In genomic region chr20:36775196-36775595, GRCh38 we compare ENCODE assay signal across 9 cellular contexts. TPM values are rescaled to one million over a fixed set of nuclear protein-coding genes. Genes with fewer than 3 reads are reported as not detected.
DNase-seq lines count a peak whose midpoint lies in the region; FAIRE-seq and TF ChIP-seq lines count a peak whose summit lies in the region.
"Had no signal": no experiment of that assay in that cellular context is flagged by ENCODE, and none has a peak within 500 bp of the region (broad histone marks: within the 10 kb centered on the region; RNA-seq: fewer than 3 reads in every experiment).

No MANE protein-coding gene starts in this region.

- POLR2A ChIA-PET in Caco-2 (lab: Charles Lee) (no interaction called here), H1 (lab: Charles Lee; ENCODE audit: partially characterized antibody) (interaction anchor here (2.6 kb wide), 1 partner anchor 99 kb away, joined by 15 read pairs; no protein-coding TSS in a partner anchor)

- no peak overlapping the region for H2BK5ac ChIP-seq in H1 (ENCODE audit: low read depth, low read length)

- H3K56ac ChIP-seq in H1 (replicated peaks; ENCODE audit: insufficient read length, low read depth, low read length): no peak overlapping the region

- H3K4me1 Mint-ChIP-seq in Caco-2 (ENCODE audit: low read depth, unreplicated experiment): peaks cover 19% of the 10 kb centered on the region

- no peaks in the 10 kb centered on the region for H3K27me3 Mint-ChIP-seq in Caco-2 (ENCODE audit: insufficient read depth, unreplicated experiment)

- H3K36me3 ChIP-seq in Caco-2 (ENCODE audit: control insufficient read depth, insufficient read depth, low read length) (peaks cover 4% of the 10 kb centered on the region), Karpas-422 (ENCODE audit: insufficient read depth, low read length) (0 out of 2 replicates have a peak, but pooled peaks cover 4% of the 10 kb centered on the region), H1 (ENCODE audit: control insufficient read depth in 2 of 4, insufficient read depth in 4 of 4, low read length in 3 of 4) (peaks cover 2 to 10% (median 5%) of the 10 kb centered on the region in 4 experiments; a peak in 5 of 8 replicates), sigmoid colon (no peaks in the 10 kb centered on the region)

- H3K4me2 ChIP-seq in Karpas-422 (ENCODE audit: low read depth, low read length, poor library complexity, severe bottlenecking) (no peak overlapping the region), H1 (ENCODE audit: insufficient read depth in 1 of 2, low read depth in 2 of 2, low read length in 2 of 2) (no peak overlapping the region)

- no peak overlapping the region for H3K23ac ChIP-seq in H1 (ENCODE audit: insufficient read length)

- CTCF ChIA-PET in Caco-2 (lab: Charles Lee) (interaction anchor here (0.6 to 2.0 kb wide), 3 partner anchors 17 to 228 kb away, joined by 3 to 18 read pairs (median 6); no protein-coding TSS in a partner anchor), H1 (lab: Charles Lee; ENCODE audit: partially characterized antibody) (interaction anchor here (0.8 to 2.8 kb wide), 15 partner anchors 10 to 233 kb away, joined by 3 to 22 read pairs (median 3); no protein-coding TSS in a partner anchor)

- H3K27ac ChIP-seq in Karpas-422 (ENCODE audit: low read length) (peak overlapping the region; percentile 2; the same call in 1 of the 2 replicates), H1 (ENCODE audit: low read depth, low read length) (no peak overlapping the region), sigmoid colon (peak overlapping the region; percentile 27 to 97 (median 94))

- TF ChIP-seq EP300 in H1 (IDR thresholded peaks at IDR 0.05; ENCODE audit: borderline replicate concordance in 1 of 2, low read depth in 2 of 2, low read length in 2 of 2): no peak
- no peak for TF ChIP-seq EP300 in sigmoid colon (IDR thresholded peaks at IDR 0.05)

- TF ChIP-seq POLR2A in H1 (IDR thresholded peaks at IDR 0.05; ENCODE audit: control extremely low read depth in 1 of 2, low read depth in 2 of 2, low read length in 2 of 2) (no peak), sigmoid colon (IDR thresholded peaks at IDR 0.05) (no peak)

- H3K9me3 Mint-ChIP-seq in Caco-2 (ENCODE audit: unreplicated experiment): no peaks in the 10 kb centered on the region

- BruUV-seq in Caco-2 (replicated peaks; lab: Mats Ljungman, UMichigan): no TSS peak

- peaks cover 18% of the 10 kb centered on the region for H3K36me3 Mint-ChIP-seq in Caco-2 (ENCODE audit: insufficient read depth, unreplicated experiment)

- H3K18ac ChIP-seq in H1 (ENCODE audit: extremely low read depth, low read length): no peak overlapping the region

- H3K9ac ChIP-seq in Karpas-422 (ENCODE audit: low read length) (no peak overlapping the region), H1 (replicated peaks in 1 of 4; ENCODE audit: extremely low read depth in 1 of 4, low read depth in 3 of 4, low read length in 3 of 4) (no peak overlapping the region)

- DNase-seq in Caco-2: no peak
- no peak for DNase-seq in Karpas-422
- no peak for DNase-seq in H1 (ENCODE audit: low read depth in 1 of 2, low spot score in 2 of 2)
- no peak for DNase-seq in sigmoid colon
- DNase-seq in NCI-H2029 (lab: John Stamatoyannopoulos, UW): no peak
- DNase-seq in COR-L47 (lab: John Stamatoyannopoulos, UW): no peak
- no peak for DNase-seq in NCI-H1092 (lab: John Stamatoyannopoulos, UW)
- DNase-seq: hypothalamus, SIG-M5 had no signal

- no peak overlapping the region for H2BK15ac ChIP-seq in H1 (ENCODE audit: low read length)

- H3K9me3 ChIP-seq in Caco-2 (no peaks in the 10 kb centered on the region), Karpas-422 (ENCODE audit: low read length) (no peaks in the 10 kb centered on the region), H1 (ENCODE audit: insufficient read depth in 2 of 2, low read depth in 1 of 2, low read length in 1 of 2) (no peaks in the 10 kb centered on the region; a peak in 1 of 4 replicates), sigmoid colon (no peaks in the 10 kb centered on the region)

- H3K14ac ChIP-seq in H1 (ENCODE audit: insufficient read length): no peak overlapping the region

- H3K27ac Mint-ChIP-seq in Caco-2 (ENCODE audit: unreplicated experiment): no peak overlapping the region

- H3K23me2 ChIP-seq in H1 (ENCODE audit: low read depth, low read length): peaks cover 8% of the 10 kb centered on the region

- peak overlapping the region; percentile 6; the same call in 1 of the 2 replicates for H4K8ac ChIP-seq in H1 (ENCODE audit: extremely low read depth, insufficient read depth, low read length)

- H4K20me1 ChIP-seq in Karpas-422 (ENCODE audit: insufficient read depth, low read depth, low read length): no peaks in the 10 kb centered on the region; the same call in 1 of the 2 replicates
- H4K20me1 ChIP-seq in H1 (replicated peaks in 1 of 2; ENCODE audit: control insufficient read depth in 1 of 2, insufficient read depth in 2 of 2, low read length in 2 of 2): no peaks in the 10 kb centered on the region

- no peak overlapping the region for H4K5ac ChIP-seq in H1 (ENCODE audit: insufficient read length, low read depth, low read length)

- H3K4me1 ChIP-seq in Caco-2 (peaks cover 10% of the 10 kb centered on the region), Karpas-422 (ENCODE audit: low read length) (peaks cover 69% of the 10 kb centered on the region), H1 (replicated peaks in 1 of 4; ENCODE audit: control insufficient read depth in 3 of 4, insufficient read depth in 4 of 4, low read length in 3 of 4) (peaks cover 0 to 7% (median 1%) of the 10 kb centered on the region in 4 experiments; a peak in 3 of 7 replicates), sigmoid colon (peaks cover 0 to 34% (median 26%) of the 10 kb centered on the region in 4 donors)

- H4K91ac ChIP-seq in H1 (replicated peaks; ENCODE audit: insufficient read length, low read length): no peak overlapping the region

- H2BK120ac ChIP-seq in H1 (replicated peaks; ENCODE audit: low read depth, low read length): no peak overlapping the region

- H2BK20ac ChIP-seq in H1 (ENCODE audit: low read length): no peak overlapping the region

- H2BK12ac ChIP-seq in H1 (ENCODE audit: low read depth, low read length): no peak overlapping the region

- H3K27me3 ChIP-seq in Caco-2 (replicated peaks; ENCODE audit: control insufficient read depth, insufficient read depth, low read length): no peaks in the 10 kb centered on the region
- no peaks in the 10 kb centered on the region for H3K27me3 ChIP-seq in Karpas-422 (ENCODE audit: low read length)
- no peaks in the 10 kb centered on the region for H3K27me3 ChIP-seq in H1 (replicated peaks in 1 of 4; ENCODE audit: control insufficient read depth in 3 of 4, extremely low read depth in 1 of 4, insufficient read depth in 3 of 4, low read length in 3 of 4)
- H3K27me3 ChIP-seq in sigmoid colon: no peaks in the 10 kb centered on the region

- H3K4me3 ChIP-seq in Caco-2 (ENCODE audit: low read depth, low read length) (no peak overlapping the region), Karpas-422 (ENCODE audit: low read length) (no peak overlapping the region), H1 (ENCODE audit: extremely low read depth in 1 of 4, insufficient read depth in 2 of 4, low read depth in 3 of 4, low read length in 4 of 4) (no peak overlapping the region), sigmoid colon (no peak overlapping the region)

- H3K4me3 Mint-ChIP-seq in Caco-2 (ENCODE audit: unreplicated experiment): peak overlapping the region; percentile 80

- no peaks in the 10 kb centered on the region for H3K9me2 ChIP-seq in Karpas-422 (replicated peaks; ENCODE audit: insufficient read depth, low read length)

- intact Hi-C loops in Caco-2 (cut with micrococcal nuclease; ENCODE audit: unreplicated experiment) (no loop called here), sigmoid colon (cut with DNase I) (loop anchor here (10.0 kb wide), 2 partner anchors 50 to 200 kb away; partner anchors contain the start of gene TGIF2)

- no peak overlapping the region for H2AFZ ChIP-seq in Karpas-422 (ENCODE audit: low read length)
- no peak overlapping the region for H2AFZ ChIP-seq in H1 (ENCODE audit: low read length)

- peaks cover 7% of the 10 kb centered on the region; the same call in 1 of the 2 replicates for H3K79me1 ChIP-seq in H1 (ENCODE audit: low read depth, low read length)

- FAIRE-seq in H1 (lab: Jason Lieb, UNC): no peak

- H3K4ac ChIP-seq in H1 (replicated peaks; ENCODE audit: insufficient read length, low read depth, low read length): no peak overlapping the region

- WGBS in H1 (ENCODE audit: extremely low coverage in 1 of 2, insufficient coverage in 1 of 2, insufficient read length in 1 of 2, insufficient replicate concordance in 2 of 2, low coverage in 1 of 2, low lambda C conversion rate in 2 of 2, missing lambda C conversion rate in 1 of 2), 2 experiments: 90% methylated on average over 2 of the region's 2 CpGs; no CpG with 5 or more reads in 1 of the 2 experiments
- WGBS in sigmoid colon, 2 donors: 62 to 83% methylated on average over 2 of the region's 2 CpGs

- H3K79me2 ChIP-seq in Karpas-422 (ENCODE audit: low read length) (peaks cover 32% of the 10 kb centered on the region), H1 (ENCODE audit: control insufficient read depth in 1 of 2, insufficient read depth in 2 of 2, low read length in 2 of 2) (peaks cover 0 to 6% of the 10 kb centered on the region in 2 experiments; a peak in 1 of 4 replicates)

- TF ChIP-seq CTCF in Caco-2 (IDR thresholded peaks at IDR 0.05; ENCODE audit: insufficient read depth in 1 of 2, low read depth in 1 of 2, low read length in 1 of 2, severe bottlenecking in 1 of 2, unreplicated experiment in 1 of 2) (no peak), H1 (IDR thresholded peaks at IDR 0.05; ENCODE audit: control extremely low read depth in 1 of 3, insufficient read depth in 1 of 3, low read depth in 1 of 3, low read length in 3 of 3) (no peak), sigmoid colon (IDR thresholded peaks at IDR 0.05) (no peak)

- H2AK5ac ChIP-seq in H1 (ENCODE audit: low read depth, low read length): 0 out of 2 replicates have a peak overlapping the region, but pooled peaks have one; percentile 40

- no peak for TF ChIP-seq RAD21 in H1 (IDR thresholded peaks at IDR 0.05 in 1 of 2, conservative IDR thresholded peaks at IDR 0.05 in 1 of 2; ENCODE audit: low read depth in 2 of 2, low read length in 2 of 2)

RNA-seq across cellular contexts. Expression of gene DSN1, which starts 1.6 kb away (rescaled TPM):
- total RNA-seq in Caco-2 (2022): 56.9 and 59.2 TPM in 2 replicates
- 15.4 and 16.3 TPM in 2 replicates for total RNA-seq in Karpas-422 (2014; rRNA removed; shearing (Covaris generic); ENCODE audit: low replicate concordance)
- 24.8 and 26.2 TPM in 2 replicates for total RNA-seq in H1 (2021; fragmentation: NEBNext Ultra II Directional; extraction: Animal tissue kit (Norgen Biotek cat#: 25700))
- 8.5 and 12.0 TPM in 2 replicates for polyA plus RNA-seq in H1 (2011; rRNA removed)
- polyA plus RNA-seq in H1 (2011; cell fraction: cytosol; rRNA removed): 17.9 TPM
- 6.3 TPM for polyA plus RNA-seq in H1 (2011; cell fraction: nucleus; rRNA removed)
- 19.0 to 25.1 TPM (median 20.4 TPM) in 4 replicates for polyA plus RNA-seq in H1 (2012, experiment 1 of 2)
- polyA plus RNA-seq in H1 (2012, experiment 2 of 2): 3.8 TPM
- 20.9 TPM for polyA plus RNA-seq in H1 (2013, experiment 1 of 2)
- polyA plus RNA-seq in H1 (2013, experiment 2 of 2): 20.6 TPM
- 13.6 and 14.7 TPM in 2 replicates for polyA minus RNA-seq in H1 (2011; rRNA and poly(A)+ RNA removed)
- 10.3 TPM for polyA minus RNA-seq in H1 (2011; cell fraction: cytosol; rRNA and poly(A)+ RNA removed)
- 11.6 TPM for polyA minus RNA-seq in H1 (2011; cell fraction: nucleus; rRNA and poly(A)+ RNA removed)
- total RNA-seq in sigmoid colon: 1 to 10 TPM; 4.4 to 6.4 (median 5.5) TPM
- polyA plus RNA-seq in sigmoid colon: 10 to 100 TPM in 2 of 3 donors, 1 to 10 TPM in 1; 7.8 to 11.7 (median 11.6) TPM

RNA-seq across cellular contexts. Expression of gene NDRG3, which starts 29.3 kb away (rescaled TPM):
- total RNA-seq in Caco-2 (2022) (41.5 and 47.4 TPM in 2 replicates), sigmoid colon (10 to 100 TPM; 28.5 to 38.9 (median 31.5) TPM)
- 23.7 and 33.6 TPM in 2 replicates for total RNA-seq in Karpas-422 (2014; rRNA removed; shearing (Covaris generic); ENCODE audit: low replicate concordance)
- total RNA-seq in H1 (2021; fragmentation: NEBNext Ultra II Directional; extraction: Animal tissue kit (Norgen Biotek cat#: 25700)): 32.3 and 32.5 TPM in 2 replicates
- polyA plus RNA-seq in H1 (2011; rRNA removed) (19.8 and 25.7 TPM in 2 replicates), sigmoid colon (10 to 100 TPM; 21.6 to 32.1 (median 25.9) TPM)
- 21.6 TPM for polyA plus RNA-seq in H1 (2011; cell fraction: cytosol; rRNA removed)
- 17.9 TPM for polyA plus RNA-seq in H1 (2011; cell fraction: nucleus; rRNA removed)
- 23.5 to 31.3 TPM (median 28.1 TPM) in 4 replicates for polyA plus RNA-seq in H1 (2012, experiment 1 of 2)
- 20.1 TPM for polyA plus RNA-seq in H1 (2012, experiment 2 of 2)
- polyA plus RNA-seq in H1 (2013, experiment 1 of 2): 15.8 TPM
- 15.9 TPM for polyA plus RNA-seq in H1 (2013, experiment 2 of 2)
- polyA minus RNA-seq in H1 (2011; rRNA and poly(A)+ RNA removed): 33.9 and 45.1 TPM in 2 replicates
- polyA minus RNA-seq in H1 (2011; cell fraction: cytosol; rRNA and poly(A)+ RNA removed): 18.4 TPM
- 16.9 TPM for polyA minus RNA-seq in H1 (2011; cell fraction: nucleus; rRNA and poly(A)+ RNA removed)
